19 cellular contexts compared by ENCODE assay signal in the genomic region with DNA sequence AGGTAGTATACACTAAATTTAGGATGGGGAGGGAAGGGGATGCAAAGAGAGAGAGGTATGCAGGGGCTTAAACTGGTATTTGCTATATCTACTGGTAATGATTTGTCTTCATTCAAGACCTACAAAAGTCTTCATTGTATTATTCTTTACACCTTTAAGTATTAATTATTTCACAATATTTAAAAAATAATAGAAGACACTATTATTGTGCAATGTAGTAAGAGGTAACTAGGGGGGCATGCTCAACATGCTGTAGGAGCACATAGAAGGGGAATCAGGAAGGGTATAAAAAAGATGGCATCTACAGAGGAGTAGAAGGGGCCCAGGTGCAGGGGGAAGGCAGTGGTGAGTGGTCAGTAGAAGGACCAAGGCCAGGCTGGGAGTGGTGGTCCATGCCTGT. TPM values are rescaled to one million over a fixed set of nuclear protein-coding genes. Genes with fewer than 3 reads are reported as not detected.
"Had no signal": no experiment of that assay in that cellular context is flagged by ENCODE, and none has a peak within 500 bp of the region (broad histone marks: within the 10 kb centered on the region; RNA-seq: fewer than 3 reads in every experiment).

No MANE protein-coding gene starts in this region.

- H3K9me3 ChIP-seq: ovary, sigmoid colon, uterus had no signal

- H3K36me3 ChIP-seq: ovary, sigmoid colon, tibial nerve, uterus had no signal

- ATAC-seq: esophagus mucosa, left lobe of liver had no signal

- DNase-seq: activated naive CD4-positive, alpha-beta T cell treated with Interleukin-2 at 50 U/mL for 16 hours; amniotic stem cell; hippocampal formation; midbrain; ovary; sigmoid colon; stimulated activated CD4-positive, alpha-beta T cell treated with anti-CD3 and anti-CD28 coated beads, Interleukin-1b, Interleukin-23, amount 100 ng/mL, for 48 hours; SW 1271; uterus had no signal

- H3K27me3 ChIP-seq: ovary, sigmoid colon, tibial nerve, uterus had no signal

- H3K27ac ChIP-seq: ovary, sigmoid colon, tibial nerve, uterus had no signal

- H3K4me1 ChIP-seq: sigmoid colon, uterus had no signal

- FAIRE-seq: colon, endometrium, keratinocyte had no signal

- H3K4me3 ChIP-seq: ovary, sigmoid colon, tibial nerve, uterus had no signal

RNA-seq across cellular contexts. Expression of gene CCR7, which starts 14.9 kb away (rescaled TPM):
- total RNA-seq: glomerular endothelial cell, lung microvascular endothelial cell, myocyte, pulmonary artery endothelial cell, sigmoid colon had no signal
